16 cellular contexts compared by ENCODE assay signal in genomic region chr2:66888246-66888645, GRCh38.
A peak's percentile ranks its signal among the peaks of the same experiment; 100 is the strongest.
DNase-seq lines count a peak whose midpoint lies in the region; ATAC-seq, FAIRE-seq and TF ChIP-seq lines count a peak whose summit lies in the region.
"Had no signal": no experiment of that assay in that cellular context is flagged by ENCODE, and none has a peak within 500 bp of the region (broad histone marks: within the 10 kb centered on the region; RNA-seq: fewer than 3 reads in every experiment).

No MANE protein-coding gene starts in this region.

- CTCF ChIA-PET in HepG2 (lab: Yijun Ruan, JAX; ENCODE audit: low intra/inter-chr PET ratio, low total read pairs): no interaction called here
- CTCF ChIA-PET in activated CD4-positive, alpha-beta T cell treated with anti-CD3 and anti-CD28 coated beads, Interleukin-2, amount 10 ng/mL, durations not matched to agents 7 days and 5 days (lab: Charles Lee): no interaction called here

- no peak overlapping the region for H3K9ac ChIP-seq in HepG2 (ENCODE audit: insufficient read depth, low read depth, low read length)
- H3K9ac ChIP-seq in fibroblast of lung (ENCODE audit: insufficient read depth, low read length): no peak overlapping the region

- no peak for TF ChIP-seq EP300 in HepG2 (IDR thresholded peaks at IDR 0.05; ENCODE audit: low read depth in 2 of 2, low read length in 2 of 2)
- no peak for TF ChIP-seq EP300 in HepG2 (CRISPR knock-in tag; IDR thresholded peaks at IDR 0.05; ENCODE audit: borderline replicate concordance)

- H3K27me3 Mint-ChIP-seq in activated CD4-positive, alpha-beta T cell treated with anti-CD3 and anti-CD28 coated beads, Interleukin-2, amount 10 ng/mL, durations not matched to agents 7 days and 5 days: no peaks in the 10 kb centered on the region

- H2AFZ ChIP-seq in HepG2 (ENCODE audit: low read length) (no peak overlapping the region), fibroblast of lung (ENCODE audit: low read length) (no peak overlapping the region)

- no peaks in the 10 kb centered on the region for H3K79me2 ChIP-seq in HepG2 (ENCODE audit: insufficient read depth, low read length)
- H3K79me2 ChIP-seq in fibroblast of lung (ENCODE audit: control insufficient read depth, insufficient read depth, low read length): no peaks in the 10 kb centered on the region

- TF ChIP-seq CTCF in HepG2 (CRISPR knock-in tag; IDR thresholded peaks at IDR 0.05) (no peak), right lobe of liver (IDR thresholded peaks at IDR 0.05) (no peak), fibroblast of lung (conservative IDR thresholded peaks at IDR 0.05 in 1 of 2, IDR thresholded peaks at IDR 0.05 in 1 of 2; ENCODE audit: low read depth in 1 of 2, low read length in 2 of 2) (no peak), prostate gland (IDR thresholded peaks at IDR 0.05) (no peak)

- H3K27me3 ChIP-seq in HepG2 (ENCODE audit: control insufficient read depth in 1 of 2, insufficient read depth in 2 of 2, low read length in 2 of 2): no peaks in the 10 kb centered on the region
- no peaks in the 10 kb centered on the region for H3K27me3 ChIP-seq in right lobe of liver
- no peaks in the 10 kb centered on the region for H3K27me3 ChIP-seq in fibroblast of lung (ENCODE audit: control insufficient read depth, insufficient read depth, low read length)
- no peaks in the 10 kb centered on the region for H3K27me3 ChIP-seq in prostate gland (replicated peaks; ENCODE audit: insufficient read depth)

- H3K9me3 ChIP-seq in HepG2 (ENCODE audit: low read length): peaks cover 17% of the 10 kb centered on the region
- no peaks in the 10 kb centered on the region for H3K9me3 ChIP-seq in right lobe of liver
- H3K9me3 ChIP-seq in fibroblast of lung (ENCODE audit: control insufficient read depth, insufficient read depth, low read depth, low read length): no peaks in the 10 kb centered on the region
- H3K9me3 ChIP-seq in prostate gland: no peaks in the 10 kb centered on the region
- H3K9me3 ChIP-seq: HAP-1 had no signal

- WGBS in HepG2 (ENCODE audit: low lambda C conversion rate): 4% methylated on average over 1 of the region's 1 CpG
- 80% methylated on average over 1 of the region's 1 CpG for WGBS in right lobe of liver (ENCODE audit: insufficient coverage, low coverage, low lambda C conversion rate, missing lambda C conversion rate)
- WGBS in prostate gland: 100% methylated on average over 1 of the region's 1 CpG

- no peaks in the 10 kb centered on the region for H3K4me1 Mint-ChIP-seq in activated CD4-positive, alpha-beta T cell treated with anti-CD3 and anti-CD28 coated beads, Interleukin-2, amount 10 ng/mL, durations not matched to agents 7 days and 5 days

- POLR2A ChIA-PET in HepG2 (lab: Yijun Ruan, JAX): no interaction called here
- POLR2A ChIA-PET in activated CD4-positive, alpha-beta T cell treated with anti-CD3 and anti-CD28 coated beads, Interleukin-2, amount 10 ng/mL, durations not matched to agents 7 days and 5 days (lab: Charles Lee): no interaction called here

- H3K9me3 Mint-ChIP-seq in activated CD4-positive, alpha-beta T cell treated with anti-CD3 and anti-CD28 coated beads, Interleukin-2, amount 10 ng/mL, durations not matched to agents 7 days and 5 days: no peaks in the 10 kb centered on the region

- no peak for TF ChIP-seq RAD21 in HepG2 (CRISPR knock-in tag; IDR thresholded peaks at IDR 0.05)

- H3K27ac ChIP-seq in HepG2 (ENCODE audit: extremely low read length, insufficient read depth, low read length) (no peak overlapping the region), right lobe of liver (no peak overlapping the region), fibroblast of lung (ENCODE audit: insufficient read depth, low read length) (peak overlapping the region; percentile 84), prostate gland (peak overlapping the region; percentile 41 to 50)
- H3K27ac ChIP-seq: C4-2B had no signal

- H3K4me3 ChIP-seq in HepG2 (replicated peaks in 1 of 3; ENCODE audit: insufficient read depth in 1 of 3, low read depth in 2 of 3, low read length in 3 of 3): no peak overlapping the region
- no peak overlapping the region for H3K4me3 ChIP-seq in right lobe of liver
- no peak overlapping the region for H3K4me3 ChIP-seq in fibroblast of lung (replicated peaks in 1 of 4; ENCODE audit: control extremely low read depth in 1 of 4, insufficient read depth in 1 of 4, low read depth in 3 of 4, low read length in 4 of 4)
- H3K4me3 ChIP-seq in prostate gland: no peak overlapping the region
- H3K4me3 ChIP-seq: HAP-1 had no signal

- H3K4me3 Mint-ChIP-seq in activated CD4-positive, alpha-beta T cell treated with anti-CD3 and anti-CD28 coated beads, Interleukin-2, amount 10 ng/mL, durations not matched to agents 7 days and 5 days: no peak overlapping the region

- H3K4me1 ChIP-seq in HepG2 (ENCODE audit: insufficient read depth, low read length) (no peaks in the 10 kb centered on the region), right lobe of liver (no peaks in the 10 kb centered on the region), fibroblast of lung (ENCODE audit: control insufficient read depth, extremely low read depth, insufficient read depth, low read length) (peaks cover 7% of the 10 kb centered on the region), prostate gland (replicated peaks) (no peaks in the 10 kb centered on the region)
- H3K4me1 ChIP-seq: HAP-1 had no signal

- TF ChIP-seq POLR2A in HepG2 (IDR thresholded peaks at IDR 0.05; ENCODE audit: insufficient read depth in 1 of 2, low read depth in 2 of 2, low read length in 2 of 2) (no peak), right lobe of liver (IDR thresholded peaks at IDR 0.05) (no peak), prostate gland (IDR thresholded peaks at IDR 0.05) (no peak)

- no peak for ATAC-seq in HepG2
- ATAC-seq in right lobe of liver: no peak
- no peak for ATAC-seq in HG02759 (IDR thresholded peaks at IDR 0.05; ENCODE audit: unreplicated experiment)
- no peak for ATAC-seq in GM19395 (IDR thresholded peaks at IDR 0.05; ENCODE audit: unreplicated experiment)

- H4K20me1 ChIP-seq in HepG2 (ENCODE audit: insufficient read depth, low read length) (no peaks in the 10 kb centered on the region), fibroblast of lung (ENCODE audit: control insufficient read depth, extremely low read depth, insufficient read depth, low read length) (no peaks in the 10 kb centered on the region)

- in situ Hi-C loops in HepG2 (cut with HindIII; ENCODE audit: extremely low pct_ligation_motif_present, low pct_unique_long_range_greater_than_20kb): no loop called here
- in situ Hi-C loops in KBM-7 (cut with MboI; ENCODE audit: low pct_unique_long_range_greater_than_20kb, low sequenced_read_pairs): no loop called here

- intact Hi-C loops in HepG2 (cut with micrococcal nuclease; ENCODE audit: unreplicated experiment) (no loop called here), right lobe of liver (cut with DNase I) (no loop called here), prostate gland (cut with DNase I) (loop anchor here (5.0 to 10.0 kb wide), 4 partner anchors 191 to 767 kb away; no protein-coding TSS in a partner anchor)

- no peak overlapping the region for H3K27ac Mint-ChIP-seq in activated CD4-positive, alpha-beta T cell treated with anti-CD3 and anti-CD28 coated beads, Interleukin-2, amount 10 ng/mL, durations not matched to agents 7 days and 5 days

- H3K36me3 Mint-ChIP-seq in activated CD4-positive, alpha-beta T cell treated with anti-CD3 and anti-CD28 coated beads, Interleukin-2, amount 10 ng/mL, durations not matched to agents 7 days and 5 days (ENCODE audit: low read depth): no peaks in the 10 kb centered on the region

- H3K36me3 ChIP-seq in HepG2 (replicated peaks in 1 of 2; ENCODE audit: control insufficient read depth in 1 of 2, insufficient read depth in 2 of 2, low read length in 2 of 2): no peaks in the 10 kb centered on the region
- H3K36me3 ChIP-seq in right lobe of liver: no peaks in the 10 kb centered on the region
- H3K36me3 ChIP-seq in fibroblast of lung (ENCODE audit: control insufficient read depth, insufficient read depth, low read length): no peaks in the 10 kb centered on the region
- no peaks in the 10 kb centered on the region for H3K36me3 ChIP-seq in prostate gland
- H3K36me3 ChIP-seq: HAP-1 had no signal

- FAIRE-seq in HepG2 (lab: Jason Lieb, UNC): no peak

- DNase-seq in HepG2 (ENCODE audit: low spot score) (no peak), right lobe of liver (no peak), fibroblast of lung (ENCODE audit: low read depth in 2 of 2) (no peak), prostate gland (ENCODE audit: low spot score) (no peak), KBM-7 (no peak)
- DNase-seq in activated CD4-positive, alpha-beta T cell treated with anti-CD3 and anti-CD28 coated beads, Interleukin-2, amount 10 ng/mL, durations not matched to agents 7 days and 5 days: no peak
- DNase-seq: 8988T, DMS153, NCI-H1048, NCI-H2107, NCI-H526 treated with DMSO at 0.1 percent for 48 hours, OCI-M1 had no signal

- no peak overlapping the region for H3K4me2 ChIP-seq in HepG2 (ENCODE audit: low read depth, low read length)
- H3K4me2 ChIP-seq in fibroblast of lung (ENCODE audit: extremely low read depth, insufficient read depth, low read length): peak overlapping the region; percentile 46

- no TSS peak for BruUV-seq in HepG2 (replicated peaks; lab: Mats Ljungman, UMichigan)

TF ChIP-seq in HepG2, 621 proteins besides CTCF, POLR2A, EP300 and RAD21:
- TF ChIP-seq SRSF1 (optimal IDR thresholded peaks at IDR 0.05; ENCODE audit: low read depth, low read length) (no peak), MAFF (IDR thresholded peaks at IDR 0.05; ENCODE audit: low read depth, low read length) (peak; percentile 80), MAFK (conservative IDR thresholded peaks at IDR 0.05 in 1 of 2, IDR thresholded peaks at IDR 0.05 in 1 of 2; ENCODE audit: low read length in 2 of 2) (peak; percentile 80 to 84)
TF ChIP-seq in HepG2: peak in this region for 2.

Comparison
In these comparisons a context has a peak if more than half of its experiments do, and no peak if none do; other contexts are left out.
1. H3K27ac ChIP-seq: peak in fibroblast of lung (single experiment) and prostate gland (2 of 2); none in HepG2 (single experiment) and right lobe of liver (0 of 3).